Comparison of ENCODE assay signal across 2 cellular contexts in genomic region chr20:16588241-16588640, GRCh38.
A peak's percentile ranks its signal among the peaks of the same experiment; 100 is the strongest.
TF ChIP-seq lines count a peak whose summit lies in the region.

No MANE protein-coding gene starts in this region.

TF ChIP-seq in HepG2, 621 proteins besides CTCF, POLR2A, EP300 and RAD21:
- TF ChIP-seq ZNF556 (CRISPR knock-in tag; IDR thresholded peaks at IDR 0.05; ENCODE audit: borderline replicate concordance) (no peak), ZNF431 (CRISPR knock-in tag; IDR thresholded peaks at IDR 0.05; ENCODE audit: borderline replicate concordance, low read depth) (no peak), HNF4A (CRISPR knock-in tag; IDR thresholded peaks at IDR 0.05) (peak; percentile 74), SKI (IDR thresholded peaks at IDR 0.05; ENCODE audit: partially characterized antibody) (no peak), DR1 (CRISPR knock-in tag; IDR thresholded peaks at IDR 0.05) (no peak), ZNF577 (CRISPR knock-in tag; IDR thresholded peaks at IDR 0.05; ENCODE audit: borderline replicate concordance, low read depth) (no peak), LCORL (IDR thresholded peaks at IDR 0.05) (no peak), LCORL (CRISPR knock-in tag; IDR thresholded peaks at IDR 0.05) (0 out of 2 replicates have a peak, but pooled peaks have one; percentile 38), SOX6 (IDR thresholded peaks at IDR 0.05) (no peak), SOX6 (CRISPR knock-in tag; IDR thresholded peaks at IDR 0.05) (0 out of 2 replicates have a peak, but pooled peaks have one; percentile 18), ATF4 (CRISPR knock-in tag; IDR thresholded peaks at IDR 0.05) (0 out of 4 replicates have a peak, but pooled peaks of 1 of the 2 experiments have one; percentile 9), HNF4G (IDR thresholded peaks at IDR 0.05; ENCODE audit: borderline replicate concordance, low read depth, low read length) (peak; percentile 66; the same call in 1 of the 2 replicates), HNF4G (CRISPR knock-in tag; IDR thresholded peaks at IDR 0.05; ENCODE audit: borderline replicate concordance, low read depth) (no peak), ZNF281 (CRISPR knock-in tag; IDR thresholded peaks at IDR 0.05; ENCODE audit: borderline replicate concordance) (peak; percentile 90), POGZ (CRISPR knock-in tag; IDR thresholded peaks at IDR 0.05) (peak; percentile 36; the same call in 1 of the 2 replicates)
- TF ChIP-seq, protein P1, sequence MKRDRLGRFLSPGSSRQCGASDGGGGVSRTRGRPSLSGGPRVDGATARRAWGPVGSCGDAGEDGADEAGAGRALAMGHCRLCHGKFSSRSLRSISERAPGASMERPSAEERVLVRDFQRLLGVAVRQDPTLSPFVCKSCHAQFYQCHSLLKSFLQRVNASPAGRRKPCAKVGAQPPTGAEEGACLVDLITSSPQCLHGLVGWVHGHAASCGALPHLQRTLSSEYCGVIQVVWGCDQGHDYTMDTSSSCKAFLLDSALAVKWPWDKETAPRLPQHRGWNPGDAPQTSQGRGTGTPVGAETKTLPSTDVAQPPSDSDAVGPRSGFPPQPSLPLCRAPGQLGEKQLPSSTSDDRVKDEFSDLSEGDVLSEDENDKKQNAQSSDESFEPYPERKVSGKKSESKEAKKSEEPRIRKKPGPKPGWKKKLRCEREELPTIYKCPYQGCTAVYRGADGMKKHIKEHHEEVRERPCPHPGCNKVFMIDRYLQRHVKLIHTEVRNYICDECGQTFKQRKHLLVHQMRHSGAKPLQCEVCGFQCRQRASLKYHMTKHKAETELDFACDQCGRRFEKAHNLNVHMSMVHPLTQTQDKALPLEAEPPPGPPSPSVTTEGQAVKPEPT (CRISPR knock-in tag; IDR thresholded peaks at IDR 0.05; ENCODE audit: low read depth), result no peak
- TF ChIP-seq, protein P2, sequence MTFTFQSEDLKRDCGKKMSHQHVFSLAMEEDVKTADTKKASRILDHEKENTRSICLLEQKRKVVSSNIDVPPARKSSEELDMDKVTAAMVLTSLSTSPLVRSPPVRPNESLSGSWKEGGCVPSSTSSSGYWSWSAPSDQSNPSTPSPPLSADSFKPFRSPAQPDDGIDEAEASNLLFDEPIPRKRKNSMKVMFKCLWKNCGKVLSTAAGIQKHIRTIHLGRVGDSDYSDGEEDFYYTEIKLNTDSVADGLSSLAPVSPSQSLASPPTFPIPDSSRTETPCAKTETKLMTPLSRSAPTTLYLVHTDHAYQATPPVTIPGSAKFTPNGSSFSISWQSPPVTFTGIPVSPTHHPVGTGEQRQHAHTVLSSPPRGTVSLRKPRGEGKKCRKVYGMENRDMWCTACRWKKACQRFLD (CRISPR knock-in tag; IDR thresholded peaks at IDR 0.05; ENCODE audit: borderline replicate concordance), result no peak
- TF ChIP-seq, protein P3, sequence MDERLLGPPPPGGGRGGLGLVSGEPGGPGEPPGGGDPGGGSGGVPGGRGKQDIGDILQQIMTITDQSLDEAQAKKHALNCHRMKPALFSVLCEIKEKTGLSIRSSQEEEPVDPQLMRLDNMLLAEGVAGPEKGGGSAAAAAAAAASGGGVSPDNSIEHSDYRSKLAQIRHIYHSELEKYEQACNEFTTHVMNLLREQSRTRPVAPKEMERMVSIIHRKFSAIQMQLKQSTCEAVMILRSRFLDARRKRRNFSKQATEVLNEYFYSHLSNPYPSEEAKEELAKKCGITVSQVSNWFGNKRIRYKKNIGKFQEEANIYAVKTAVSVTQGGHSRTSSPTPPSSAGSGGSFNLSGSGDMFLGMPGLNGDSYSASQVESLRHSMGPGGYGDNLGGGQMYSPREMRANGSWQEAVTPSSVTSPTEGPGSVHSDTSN (CRISPR knock-in tag; IDR thresholded peaks at IDR 0.05), result peak; percentile 83

TF ChIP-seq in liver, 16 proteins besides CTCF, POLR2A, EP300 and RAD21:
- TF ChIP-seq SP1 (IDR thresholded peaks at IDR 0.05) (peak; percentile 12), EGR1 (IDR thresholded peaks at IDR 0.05; ENCODE audit: low read depth in 2 of 2) (no peak), HNF4A (conservative IDR thresholded peaks at IDR 0.05) (peak in 1 of 2 donors; percentile 47), ATF3 (IDR thresholded peaks at IDR 0.05) (no peak)
